13 cellular contexts compared by ENCODE assay signal in the genomic region with DNA sequence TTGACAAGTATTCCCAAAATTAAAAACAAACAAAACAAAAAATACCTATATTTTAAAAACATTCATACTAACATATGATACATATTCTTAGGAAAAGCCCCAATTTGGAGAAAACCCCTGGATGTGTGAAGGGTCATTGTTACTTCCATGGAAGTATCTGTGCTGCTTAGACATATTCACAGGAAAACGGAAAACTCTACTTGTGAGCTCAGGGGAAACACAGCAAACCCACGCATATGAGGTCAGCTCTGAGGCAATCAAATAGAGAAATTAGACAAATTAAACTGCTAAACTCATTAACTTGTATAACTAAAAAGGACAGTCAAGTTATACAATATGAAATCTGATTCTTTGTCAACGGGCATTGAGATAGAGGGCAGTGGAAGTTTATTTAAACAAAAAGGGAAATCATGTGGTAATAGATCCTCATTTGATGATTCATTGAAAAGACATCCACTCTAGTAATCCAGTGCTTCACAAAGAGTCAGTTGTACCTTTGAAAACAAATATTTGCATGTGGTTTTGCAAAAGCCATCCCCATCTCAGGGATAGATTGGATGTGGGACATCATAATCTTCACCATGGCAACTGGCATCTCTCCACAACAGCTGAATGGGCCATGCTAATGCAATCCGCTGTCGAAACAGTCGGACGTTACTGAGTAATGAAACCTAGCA.
DNase-seq lines count a peak whose midpoint lies in the region; ATAC-seq, FAIRE-seq and TF ChIP-seq lines count a peak whose summit lies in the region.
"Had no signal": no experiment of that assay in that cellular context is flagged by ENCODE, and none has a peak within 500 bp of the region (broad histone marks: within the 10 kb centered on the region; RNA-seq: fewer than 3 reads in every experiment).

No MANE protein-coding gene starts in this region.

- FAIRE-seq in islet of Langerhans (lab: Jason Lieb, UNC) = peak; percentile 95

- ATAC-seq in SK-N-SH treated with all-trans-retinoic acid at 6 μM for 48 hours (peak; percentile 79), GM21723 (IDR thresholded peaks at IDR 0.05; ENCODE audit: unreplicated experiment) (no peak)
- ATAC-seq: activated CD8-positive, alpha-beta T cell treated with anti-CD3 and anti-CD28 coated beads for 36 hours had no signal

- peak; percentile 89 for DNase-seq in COLO829 (ENCODE audit: low spot score)
- DNase-seq in NCI-H146 treated with DMSO at 0.1 percent for 48 hours (lab: John Stamatoyannopoulos, UW; ENCODE audit: unreplicated experiment) = peak; percentile 99
- DNase-seq in NK-92 (lab: John Stamatoyannopoulos, UW; ENCODE audit: unreplicated experiment) = no peak
- no peak for DNase-seq in activated naive CD4-positive, alpha-beta T cell (lab: John Stamatoyannopoulos, UW)
- DNase-seq in SIG-M5 treated with dmso at 0.1 percent for 504 hours (lab: John Stamatoyannopoulos, UW; ENCODE audit: unreplicated experiment) = no peak
- DNase-seq: activated CD8-positive, alpha-beta T cell treated with anti-CD3 and anti-CD28 coated beads for 36 hours; immature natural killer cell; NCI-H2171 treated with DMSO at 0.1 percent for 48 hours; stimulated activated CD4-positive, alpha-beta T cell treated with anti-CD3 and anti-CD28 coated beads, Interleukin-12 subunit alpha, Interleukin-12 subunit beta, amount 100 ng/mL, for 4 hours; testis had no signal

TF ChIP-seq in SK-N-SH treated with all-trans-retinoic acid at 6 μM for 48 hours, 23 proteins besides CTCF, POLR2A, EP300 and RAD21:
- TF ChIP-seq ZC3H10 (CRISPR knock-in tag; IDR thresholded peaks at IDR 0.05) = peak; percentile 61; the same call in 1 of the 2 replicates
- TF ChIP-seq, protein P1, sequence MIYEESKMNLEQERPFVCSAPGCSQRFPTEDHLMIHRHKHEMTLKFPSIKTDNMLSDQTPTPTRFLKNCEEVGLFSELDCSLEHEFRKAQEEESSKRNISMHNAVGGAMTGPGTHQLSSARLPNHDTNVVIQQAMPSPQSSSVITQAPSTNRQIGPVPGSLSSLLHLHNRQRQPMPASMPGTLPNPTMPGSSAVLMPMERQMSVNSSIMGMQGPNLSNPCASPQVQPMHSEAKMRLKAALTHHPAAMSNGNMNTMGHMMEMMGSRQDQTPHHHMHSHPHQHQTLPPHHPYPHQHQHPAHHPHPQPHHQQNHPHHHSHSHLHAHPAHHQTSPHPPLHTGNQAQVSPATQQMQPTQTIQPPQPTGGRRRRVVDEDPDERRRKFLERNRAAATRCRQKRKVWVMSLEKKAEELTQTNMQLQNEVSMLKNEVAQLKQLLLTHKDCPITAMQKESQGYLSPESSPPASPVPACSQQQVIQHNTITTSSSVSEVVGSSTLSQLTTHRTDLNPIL (CRISPR knock-in tag; IDR thresholded peaks at IDR 0.05; ENCODE audit: low read depth) = peak; percentile 63; the same call in 1 of the 2 replicates
- peak; percentile 71 for TF ChIP-seq ISL1 (CRISPR knock-in tag; IDR thresholded peaks at IDR 0.05)
- no peak for TF ChIP-seq BACH2 (CRISPR knock-in tag; IDR thresholded peaks at IDR 0.05; ENCODE audit: borderline replicate concordance)
- TF ChIP-seq RARB (CRISPR knock-in tag; IDR thresholded peaks at IDR 0.05) = no peak

Comparison
In these comparisons a context has a peak if more than half of its experiments do, and no peak if none do; other contexts are left out.
1. DNase-seq: peak in COLO829 (single experiment) and NCI-H146 treated with DMSO at 0.1 percent for 48 hours (single experiment); none in NK-92 (single experiment), activated naive CD4-positive, alpha-beta T cell (0 of 4) and SIG-M5 treated with dmso at 0.1 percent for 504 hours (single experiment).